In the genomic region with DNA sequence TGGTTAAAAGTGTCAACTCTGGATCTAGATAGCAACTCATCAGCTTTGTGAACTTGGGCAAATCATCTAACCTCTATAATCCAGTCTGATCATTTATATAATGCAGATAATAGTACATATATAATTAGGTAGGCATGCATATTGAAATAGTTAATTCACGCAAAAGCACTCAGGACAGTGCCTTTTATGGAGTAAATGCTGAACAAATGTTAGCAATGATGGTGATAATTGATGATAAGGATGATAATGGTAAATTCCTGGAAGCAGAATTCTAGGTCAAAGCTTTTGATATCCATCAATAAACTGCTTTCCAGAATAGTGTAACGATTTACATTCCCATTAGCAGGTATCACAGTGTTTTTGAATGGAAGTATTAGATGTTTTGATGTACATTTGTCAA, we compare ENCODE assay signal across 4 cellular contexts. TPM values are rescaled to one million over a fixed set of nuclear protein-coding genes. Genes with fewer than 3 reads are reported as not detected.
"Had no signal": no experiment of that assay in that cellular context is flagged by ENCODE, and none has a peak within 500 bp of the region (broad histone marks: within the 10 kb centered on the region; RNA-seq: fewer than 3 reads in every experiment).

No MANE protein-coding gene starts in this region.

- ATAC-seq: GM12878 had no signal

- H3K4me3 ChIP-seq: GM12878 had no signal

- DNase-seq: GDM1, GF-D8 had no signal

RNA-seq across cellular contexts. Expression of a gene that starts 59.7 kb away (rescaled TPM):
- total RNA-seq: G401, GM12878 had no signal
- polyA plus RNA-seq: GM12878 had no signal
